8 cellular contexts compared by ENCODE assay signal in the genomic region with DNA sequence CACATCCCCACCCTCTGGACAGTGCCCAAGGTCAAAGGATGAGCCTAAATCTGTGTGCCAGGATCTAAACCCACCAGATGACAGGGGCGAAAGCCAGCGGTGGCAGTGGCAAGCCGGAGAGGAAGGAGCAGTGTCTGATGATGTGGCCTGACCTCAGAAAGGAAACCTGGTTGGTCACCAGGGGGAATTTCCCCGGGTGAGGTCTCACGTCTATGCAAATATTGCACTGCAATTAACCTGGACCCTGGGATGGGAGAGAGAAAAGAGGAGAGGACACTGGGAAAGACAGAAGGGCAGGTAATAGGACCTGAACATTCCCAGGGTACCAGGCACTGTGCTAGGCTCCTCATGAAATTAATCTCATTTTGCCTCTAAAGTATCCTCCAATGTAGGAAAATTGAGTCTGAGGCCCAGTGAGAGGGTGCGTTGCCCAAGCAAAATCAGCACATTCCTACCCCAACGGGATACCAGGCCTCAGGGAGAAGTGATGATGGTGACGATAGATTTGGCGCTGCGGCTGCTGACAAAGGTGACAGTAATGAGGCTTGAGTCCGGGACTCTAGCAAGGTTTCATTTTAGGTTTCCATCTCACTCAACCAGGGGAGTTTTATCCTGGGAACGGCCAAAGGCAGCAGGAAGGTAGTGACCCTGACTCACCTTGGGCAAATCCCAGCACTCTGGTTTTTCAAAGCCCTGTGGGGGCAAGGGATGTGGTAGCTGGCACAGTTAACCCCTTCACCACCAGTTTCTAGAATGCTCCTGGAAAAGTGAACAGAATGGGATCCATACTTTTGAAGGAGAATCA. TPM values are rescaled to one million over a fixed set of nuclear protein-coding genes. Genes with fewer than 3 reads are reported as not detected.
DNase-seq lines count a peak whose midpoint lies in the region; ATAC-seq lines count a peak whose summit lies in the region.

No MANE protein-coding gene starts in this region.

- ATAC-seq in GM18520 (IDR thresholded peaks at IDR 0.05; ENCODE audit: unreplicated experiment) (peak; percentile 62), HG02763 (IDR thresholded peaks at IDR 0.05; ENCODE audit: unreplicated experiment) (peak; percentile 71)

- peak; percentile 65 for DNase-seq in RPMI8226
- DNase-seq in astrocyte of the hippocampus (ENCODE audit: low read depth, low spot score): peak; percentile 48
- DNase-seq in myocyte (ENCODE audit: low read depth): peak; percentile 61
- no peak for DNase-seq in NCI-H524 treated with DMSO at 0.1 percent for 48 hours (lab: John Stamatoyannopoulos, UW)
- no peak for DNase-seq in NCI-H2081 (lab: John Stamatoyannopoulos, UW)
- DNase-seq in NCI-H226: no peak

RNA-seq across cellular contexts. Expression of gene TNIP1, which starts 13.4 kb away (rescaled TPM):
- 213 and 269 TPM in 2 replicates for total RNA-seq in myocyte
- 153 TPM for polyA plus RNA-seq in myocyte (2012)

Comparison
In these comparisons a context has a peak if more than half of its experiments do, and no peak if none do; other contexts are left out.
1. DNase-seq: peak in RPMI8226 (single experiment), astrocyte of the hippocampus (single experiment) and myocyte (single experiment); none in NCI-H524 treated with DMSO at 0.1 percent for 48 hours (single experiment), NCI-H2081 (0 of 2) and NCI-H226 (single experiment).